In genomic region chr1:204941415-204942338, GRCh38 we compare ENCODE assay signal across 8 cellular contexts.
DNase-seq lines count a peak whose midpoint lies in the region; ATAC-seq and TF ChIP-seq lines count a peak whose summit lies in the region.

No MANE protein-coding gene starts in this region.

- no peak overlapping the region for H3K27ac Mint-ChIP-seq in activated naive CD4-positive, alpha-beta T cell treated with anti-CD3 and anti-CD28 coated beads, Interleukin-2, amount 50 U/mL, for 72 hours

- H3K4me2 ChIP-seq in OCI-LY3 (ENCODE audit: low read length), result peak overlapping the region; percentile 63

- TF ChIP-seq CTCF in OCI-LY3 (IDR thresholded peaks at IDR 0.05; ENCODE audit: low read depth, low read length) (peak; percentile 98), cardiac muscle cell (IDR thresholded peaks at IDR 0.05; ENCODE audit: low read depth, low read length) (peak; percentile 99)

- no peaks in the 10 kb centered on the region for H3K9me3 Mint-ChIP-seq in activated naive CD4-positive, alpha-beta T cell treated with anti-CD3 and anti-CD28 coated beads, Interleukin-2, amount 50 U/mL, for 72 hours

- H3K9ac ChIP-seq in OCI-LY3 (ENCODE audit: low read length), result peak overlapping the region; percentile 29; the same call in 1 of the 2 replicates

- H4K20me1 ChIP-seq in OCI-LY3 (ENCODE audit: insufficient read depth, low read length), result no peaks in the 10 kb centered on the region

- H3K4me3 ChIP-seq in OCI-LY3 (ENCODE audit: low read length), result peak overlapping the region; percentile 12
- no peak overlapping the region for H3K4me3 ChIP-seq in cardiac muscle cell

- peak overlapping the region; percentile 67; the same call in 1 of the 2 replicates for H2AFZ ChIP-seq in OCI-LY3 (ENCODE audit: low read depth, low read length)

- peak; percentile 44 to 63 for ATAC-seq in activated naive CD4-positive, alpha-beta T cell treated with anti-CD3 and anti-CD28 coated beads, Interleukin-2, amount 50 U/mL, for 72 hours
- ATAC-seq in GM21717 (IDR thresholded peaks at IDR 0.05; ENCODE audit: unreplicated experiment) (no peak), GM21619 (IDR thresholded peaks at IDR 0.05; ENCODE audit: unreplicated experiment) (no peak)

- H3K4me1 ChIP-seq in OCI-LY3 (ENCODE audit: low read length) (peaks cover 18% of the 10 kb centered on the region), cardiac muscle cell (ENCODE audit: low read depth) (peaks cover 4% of the 10 kb centered on the region)

- no peak overlapping the region for H3K27ac ChIP-seq in OCI-LY3 (ENCODE audit: low read length)
- no peak overlapping the region for H3K27ac ChIP-seq in cardiac muscle cell

- H3K79me2 ChIP-seq in OCI-LY3 (ENCODE audit: low read length), result no peaks in the 10 kb centered on the region

- no peaks in the 10 kb centered on the region for H3K36me3 ChIP-seq in OCI-LY3 (replicated peaks; ENCODE audit: low read depth, low read length)
- H3K36me3 ChIP-seq in cardiac muscle cell, result no peaks in the 10 kb centered on the region

- no peaks in the 10 kb centered on the region for H3K36me3 Mint-ChIP-seq in activated naive CD4-positive, alpha-beta T cell treated with anti-CD3 and anti-CD28 coated beads, Interleukin-2, amount 50 U/mL, for 72 hours

- H3K27me3 ChIP-seq in OCI-LY3 (ENCODE audit: low read depth, low read length), result peaks cover 19% of the 10 kb centered on the region; the same call in 1 of the 2 replicates
- peaks cover 15% of the 10 kb centered on the region for H3K27me3 ChIP-seq in cardiac muscle cell

- peak; percentile 7 for DNase-seq in DMS114 treated with DMSO at 0.1 percent for 48 hours (lab: John Stamatoyannopoulos, UW; ENCODE audit: unreplicated experiment)
- DNase-seq in HuH-7.5 (ENCODE audit: low spot score), result peak; percentile 67
- DNase-seq in activated naive CD4-positive, alpha-beta T cell treated with anti-CD3 and anti-CD28 coated beads, Interleukin-2, amount 50 U/mL, for 72 hours (ENCODE audit: low spot score in 2 of 2), result peak; percentile 56 to 71
- DNase-seq in cardiac muscle cell (ENCODE audit: low read depth in 1 of 2, low spot score in 1 of 2), result peak; percentile 71 to 81
- peak; percentile 89 for DNase-seq in posterior vena cava (ENCODE audit: low spot score)

- intact Hi-C loops in posterior vena cava (cut with DNase I), result loop anchor here in 1 of 2 donors (5.0 to 10.0 kb wide), 2 partner anchors 134 to 377 kb away; no protein-coding TSS in a partner anchor

- no peaks in the 10 kb centered on the region for H3K9me3 ChIP-seq in OCI-LY3 (ENCODE audit: insufficient read depth, low read length)
- no peaks in the 10 kb centered on the region for H3K9me3 ChIP-seq in cardiac muscle cell (ENCODE audit: low read depth)

Comparison
In these comparisons a context has a peak if more than half of its experiments do, and no peak if none do; other contexts are left out.
1. DNase-seq: peak in every context shown above with its lines; median percentile 89 in posterior vena cava; 76 in cardiac muscle cell; 67 in HuH-7.5; 64 in activated naive CD4-positive, alpha-beta T cell treated with anti-CD3 and anti-CD28 coated beads, Interleukin-2, amount 50 U/mL, for 72 hours; 7 in DMS114 treated with DMSO at 0.1 percent for 48 hours.
2. ATAC-seq: peak in activated naive CD4-positive, alpha-beta T cell treated with anti-CD3 and anti-CD28 coated beads, Interleukin-2, amount 50 U/mL, for 72 hours (2 of 2); none in GM21717 (single experiment) and GM21619 (single experiment).